10 cellular contexts compared by ENCODE assay signal in genomic region chr6:39330057-39330456, GRCh38. TPM values are rescaled to one million over a fixed set of nuclear protein-coding genes. Genes with fewer than 3 reads are reported as not detected.
DNase-seq lines count a peak whose midpoint lies in the region; ATAC-seq lines count a peak whose summit lies in the region.
"Had no signal": no experiment of that assay in that cellular context is flagged by ENCODE, and none has a peak within 500 bp of the region (broad histone marks: within the 10 kb centered on the region; RNA-seq: fewer than 3 reads in every experiment).

No MANE protein-coding gene starts in this region.

- CTCF ChIA-PET in activated CD4-positive, alpha-beta memory T cell treated with anti-CD3 and anti-CD28 coated beads for 36 hours (lab: Charles Lee), result no interaction called here

- H3K4me1 Mint-ChIP-seq in activated CD4-positive, alpha-beta memory T cell treated with anti-CD3 and anti-CD28 coated beads for 36 hours (ENCODE audit: low read depth), result no peaks in the 10 kb centered on the region
- peaks cover 2% of the 10 kb centered on the region for H3K4me1 Mint-ChIP-seq in activated naive CD8-positive, alpha-beta T cell treated with anti-CD3 and anti-CD28 coated beads, Interleukin-2, amount 50 U/mL, for 24 hours

- DNase-seq in NCI-H748 (lab: John Stamatoyannopoulos, UW; ENCODE audit: unreplicated experiment), result peak; percentile 54
- no peak for DNase-seq in NCI-H748 treated with DMSO at 0.1 percent for 48 hours (lab: John Stamatoyannopoulos, UW)
- peak; percentile 45 for DNase-seq in NCI-H1092 treated with DMSO at 0.1 percent for 48 hours (lab: John Stamatoyannopoulos, UW)
- no peak for DNase-seq in sciatic nerve (ENCODE audit: low spot score)
- DNase-seq in activated CD8-positive, alpha-beta memory T cell treated with anti-CD3 and anti-CD28 coated beads, Interleukin-2, amount 50 U/mL, for 4 hours, result no peak
- no peak for DNase-seq in activated CD4-positive, alpha-beta memory T cell treated with anti-CD3 and anti-CD28 coated beads for 36 hours
- DNase-seq in activated naive CD8-positive, alpha-beta T cell treated with anti-CD3 and anti-CD28 coated beads, Interleukin-2, amount 50 U/mL, for 24 hours, result no peak

- H3K27ac Mint-ChIP-seq in activated CD4-positive, alpha-beta memory T cell treated with anti-CD3 and anti-CD28 coated beads for 36 hours, result no peak overlapping the region
- no peak overlapping the region for H3K27ac Mint-ChIP-seq in activated naive CD8-positive, alpha-beta T cell treated with anti-CD3 and anti-CD28 coated beads, Interleukin-2, amount 50 U/mL, for 24 hours

- ATAC-seq in HG02763 (IDR thresholded peaks at IDR 0.05; ENCODE audit: unreplicated experiment), result peak; percentile 70
- ATAC-seq in sciatic nerve, result peak; percentile 57
- no peak for ATAC-seq in activated naive CD8-positive, alpha-beta T cell treated with anti-CD3 and anti-CD28 coated beads, Interleukin-2, amount 50 U/mL, for 24 hours

- H3K27me3 Mint-ChIP-seq in activated CD4-positive, alpha-beta memory T cell treated with anti-CD3 and anti-CD28 coated beads for 36 hours, result peaks cover 14% of the 10 kb centered on the region
- H3K27me3 Mint-ChIP-seq in activated naive CD8-positive, alpha-beta T cell treated with anti-CD3 and anti-CD28 coated beads, Interleukin-2, amount 50 U/mL, for 24 hours, result peaks cover 12% of the 10 kb centered on the region

- POLR2A ChIA-PET in activated CD4-positive, alpha-beta memory T cell treated with anti-CD3 and anti-CD28 coated beads for 36 hours (lab: Charles Lee), result no interaction called here

- no peaks in the 10 kb centered on the region for H3K36me3 Mint-ChIP-seq in activated CD4-positive, alpha-beta memory T cell treated with anti-CD3 and anti-CD28 coated beads for 36 hours
- no peaks in the 10 kb centered on the region for H3K36me3 Mint-ChIP-seq in activated naive CD8-positive, alpha-beta T cell treated with anti-CD3 and anti-CD28 coated beads, Interleukin-2, amount 50 U/mL, for 24 hours (ENCODE audit: low read depth)

- intact Hi-C loops in sciatic nerve (cut with DNase I), result no loop called here
- intact Hi-C loops in activated CD4-positive, alpha-beta memory T cell treated with anti-CD3 and anti-CD28 coated beads for 36 hours (cut with micrococcal nuclease), result no loop called here

- no peak overlapping the region for H3K4me3 Mint-ChIP-seq in activated CD4-positive, alpha-beta memory T cell treated with anti-CD3 and anti-CD28 coated beads for 36 hours
- H3K4me3 Mint-ChIP-seq in activated naive CD8-positive, alpha-beta T cell treated with anti-CD3 and anti-CD28 coated beads, Interleukin-2, amount 50 U/mL, for 24 hours, result no peak overlapping the region

- H3K9me3 Mint-ChIP-seq in activated CD4-positive, alpha-beta memory T cell treated with anti-CD3 and anti-CD28 coated beads for 36 hours, result no peaks in the 10 kb centered on the region
- H3K9me3 Mint-ChIP-seq in activated naive CD8-positive, alpha-beta T cell treated with anti-CD3 and anti-CD28 coated beads, Interleukin-2, amount 50 U/mL, for 24 hours, result no peaks in the 10 kb centered on the region

RNA-seq across cellular contexts. Expression of gene KCNK16, which starts 7.6 kb away (rescaled TPM):
- not detected for total RNA-seq in sciatic nerve
- total RNA-seq in activated CD4-positive, alpha-beta memory T cell treated with anti-CD3 and anti-CD28 coated beads for 36 hours, result not detected
- total RNA-seq: HT-29, liver had no signal

RNA-seq across cellular contexts. Expression of gene KCNK17, which starts 15.8 kb away (rescaled TPM):
- 2.6 TPM for total RNA-seq in sciatic nerve
- total RNA-seq in activated CD4-positive, alpha-beta memory T cell treated with anti-CD3 and anti-CD28 coated beads for 36 hours, result not detected

Comparison
In these comparisons a context has a peak if more than half of its experiments do, and no peak if none do; other contexts are left out.
1. DNase-seq: peak in NCI-H748 (single experiment) and NCI-H1092 treated with DMSO at 0.1 percent for 48 hours (single experiment); none in NCI-H748 treated with DMSO at 0.1 percent for 48 hours (single experiment), sciatic nerve (single experiment), activated CD8-positive, alpha-beta memory T cell treated with anti-CD3 and anti-CD28 coated beads, Interleukin-2, amount 50 U/mL, for 4 hours (single experiment), activated CD4-positive, alpha-beta memory T cell treated with anti-CD3 and anti-CD28 coated beads for 36 hours (single experiment) and activated naive CD8-positive, alpha-beta T cell treated with anti-CD3 and anti-CD28 coated beads, Interleukin-2, amount 50 U/mL, for 24 hours (single experiment).